ENCODE assay signal across 11 cellular contexts in genomic region chr2:176128172-176129012, GRCh38. TPM values are rescaled to one million over a fixed set of nuclear protein-coding genes. Genes with fewer than 3 reads are reported as not detected.
DNase-seq lines count a peak whose midpoint lies in the region; ATAC-seq and TF ChIP-seq lines count a peak whose summit lies in the region.
"Had no signal": no experiment of that assay in that cellular context is flagged by ENCODE, and none has a peak within 500 bp of the region (broad histone marks: within the 10 kb centered on the region; RNA-seq: fewer than 3 reads in every experiment).

No MANE protein-coding gene starts in this region.

- POLR2A ChIA-PET in activated CD4-positive, alpha-beta memory T cell treated with anti-CD3 and anti-CD28 coated beads for 36 hours (lab: Charles Lee) = no interaction called here

- TF ChIP-seq CTCF in thoracic aorta (IDR thresholded peaks at IDR 0.05) = no peak

- H3K4me3 ChIP-seq in thoracic aorta = peak overlapping the region; percentile 85

- H3K36me3 Mint-ChIP-seq in activated CD8-positive, alpha-beta memory T cell treated with anti-CD3 and anti-CD28 coated beads, Interleukin-2, amount 10 ng/mL, durations not matched to agents 7 days and 5 days = peaks cover 4% of the 10 kb centered on the region
- H3K36me3 Mint-ChIP-seq in activated CD4-positive, alpha-beta memory T cell treated with anti-CD3 and anti-CD28 coated beads for 36 hours = peaks cover 3% of the 10 kb centered on the region

- H3K4me1 ChIP-seq in thoracic aorta (ENCODE audit: control insufficient read depth in 1 of 2, low read depth in 2 of 2) = peaks cover 5 to 37% of the 10 kb centered on the region in 2 donors

- H3K36me3 ChIP-seq in thoracic aorta = no peaks in the 10 kb centered on the region

- peaks cover 10% of the 10 kb centered on the region for H3K4me1 Mint-ChIP-seq in activated CD8-positive, alpha-beta memory T cell treated with anti-CD3 and anti-CD28 coated beads, Interleukin-2, amount 10 ng/mL, durations not matched to agents 7 days and 5 days
- peaks cover 30% of the 10 kb centered on the region for H3K4me1 Mint-ChIP-seq in activated CD4-positive, alpha-beta memory T cell treated with anti-CD3 and anti-CD28 coated beads for 36 hours (ENCODE audit: low read depth)

- intact Hi-C loops in activated CD4-positive, alpha-beta memory T cell treated with anti-CD3 and anti-CD28 coated beads for 36 hours (cut with micrococcal nuclease) = loop anchor here (5.0 kb wide), 1 partner anchor 44 kb away; no protein-coding TSS in a partner anchor

- no peaks in the 10 kb centered on the region for H3K9me3 ChIP-seq in thoracic aorta

- no peak for DNase-seq in activated CD8-positive, alpha-beta memory T cell treated with anti-CD3 and anti-CD28 coated beads, Interleukin-2, amount 10 ng/mL, durations not matched to agents 7 days and 5 days
- DNase-seq in activated CD8-positive, alpha-beta memory T cell treated with anti-CD3 and anti-CD28 coated beads for 24 hours = no peak
- no peak for DNase-seq in activated CD4-positive, alpha-beta memory T cell treated with anti-CD3 and anti-CD28 coated beads for 36 hours
- DNase-seq in kidney tubule cell (ENCODE audit: low spot score) (peak; percentile 54), thoracic aorta (ENCODE audit: low spot score) (no peak), LoVo (ENCODE audit: low spot score) (no peak), HuH-7 (ENCODE audit: low spot score) (no peak)
- no peak for DNase-seq in stimulated activated CD4-positive, alpha-beta T cell treated with anti-CD3 and anti-CD28 coated beads, Interleukin-12 subunit alpha, Interleukin-12 subunit beta, amount 100 ng/mL, for 4 hours
- DNase-seq: effector memory CD4-positive, alpha-beta T cell had no signal

- peak overlapping the region in 1 of 2 donors; percentile 91 for H3K27ac ChIP-seq in thoracic aorta

- H3K4me3 Mint-ChIP-seq in activated CD8-positive, alpha-beta memory T cell treated with anti-CD3 and anti-CD28 coated beads, Interleukin-2, amount 10 ng/mL, durations not matched to agents 7 days and 5 days = peak overlapping the region; percentile 39
- H3K4me3 Mint-ChIP-seq in activated CD4-positive, alpha-beta memory T cell treated with anti-CD3 and anti-CD28 coated beads for 36 hours = peak overlapping the region; percentile 43

- H3K9me3 Mint-ChIP-seq in activated CD8-positive, alpha-beta memory T cell treated with anti-CD3 and anti-CD28 coated beads, Interleukin-2, amount 10 ng/mL, durations not matched to agents 7 days and 5 days (ENCODE audit: low read depth) = no peaks in the 10 kb centered on the region
- H3K9me3 Mint-ChIP-seq in activated CD4-positive, alpha-beta memory T cell treated with anti-CD3 and anti-CD28 coated beads for 36 hours = no peaks in the 10 kb centered on the region

- peaks cover 89% of the 10 kb centered on the region for H3K27me3 Mint-ChIP-seq in activated CD8-positive, alpha-beta memory T cell treated with anti-CD3 and anti-CD28 coated beads, Interleukin-2, amount 10 ng/mL, durations not matched to agents 7 days and 5 days
- peaks cover 80% of the 10 kb centered on the region for H3K27me3 Mint-ChIP-seq in activated CD4-positive, alpha-beta memory T cell treated with anti-CD3 and anti-CD28 coated beads for 36 hours

- ATAC-seq in activated CD8-positive, alpha-beta memory T cell treated with anti-CD3 and anti-CD28 coated beads, Interleukin-2, amount 10 ng/mL, durations not matched to agents 7 days and 5 days = no peak
- no peak for ATAC-seq in thoracic aorta (ENCODE audit: insufficient number of reproducible peaks, low FRiP score, low read depth)

- CTCF ChIA-PET in activated CD8-positive, alpha-beta memory T cell treated with anti-CD3 and anti-CD28 coated beads, Interleukin-2, amount 10 ng/mL, durations not matched to agents 7 days and 5 days (lab: Charles Lee) = interaction anchor here (0.9 to 3.5 kb wide), 12 partner anchors 8 to 1020 kb away, joined by 3 to 32 read pairs (median 7); no protein-coding TSS in a partner anchor
- CTCF ChIA-PET in activated CD4-positive, alpha-beta memory T cell treated with anti-CD3 and anti-CD28 coated beads for 36 hours (lab: Charles Lee) = interaction anchor here (0.5 to 4.9 kb wide), 15 partner anchors 11 to 1527 kb away, joined by 3 to 149 read pairs (median 7); no protein-coding TSS in a partner anchor

- H3K27ac Mint-ChIP-seq in activated CD8-positive, alpha-beta memory T cell treated with anti-CD3 and anti-CD28 coated beads, Interleukin-2, amount 10 ng/mL, durations not matched to agents 7 days and 5 days = peak overlapping the region; percentile 68
- peak overlapping the region; percentile 75 for H3K27ac Mint-ChIP-seq in activated CD4-positive, alpha-beta memory T cell treated with anti-CD3 and anti-CD28 coated beads for 36 hours
- H3K27ac Mint-ChIP-seq: progenitor cell of endocrine pancreas had no signal

- no peaks in the 10 kb centered on the region for H3K27me3 ChIP-seq in thoracic aorta (replicated peaks; ENCODE audit: insufficient read depth)

RNA-seq across cellular contexts. Expression of gene HOXD8, which starts 1.1 kb away (rescaled TPM):
- not detected for total RNA-seq in activated CD8-positive, alpha-beta memory T cell treated with anti-CD3 and anti-CD28 coated beads, Interleukin-2, amount 10 ng/mL, durations not matched to agents 7 days and 5 days
- total RNA-seq in activated CD4-positive, alpha-beta memory T cell treated with anti-CD3 and anti-CD28 coated beads for 36 hours = not detected
- 10 to 100 TPM in 1 of 2 donors, 1 to 10 TPM in 1; 3.9 to 11.2 TPM for total RNA-seq in thoracic aorta
- total RNA-seq: progenitor cell of endocrine pancreas had no signal

RNA-seq across cellular contexts. Expression of gene HOXD9, which starts 5.9 kb away (rescaled TPM):
- not detected for total RNA-seq in activated CD8-positive, alpha-beta memory T cell treated with anti-CD3 and anti-CD28 coated beads, Interleukin-2, amount 10 ng/mL, durations not matched to agents 7 days and 5 days
- total RNA-seq in activated CD4-positive, alpha-beta memory T cell treated with anti-CD3 and anti-CD28 coated beads for 36 hours = not detected
- total RNA-seq in thoracic aorta = 1 to 10 TPM in 1 of 2 donors, not detected in 1; 1.4 TPM
- total RNA-seq: progenitor cell of endocrine pancreas had no signal

RNA-seq across cellular contexts. Expression of gene HOXD10, which starts 11.8 kb away (rescaled TPM):
- not detected for total RNA-seq in activated CD8-positive, alpha-beta memory T cell treated with anti-CD3 and anti-CD28 coated beads, Interleukin-2, amount 10 ng/mL, durations not matched to agents 7 days and 5 days
- total RNA-seq in activated CD4-positive, alpha-beta memory T cell treated with anti-CD3 and anti-CD28 coated beads for 36 hours = not detected
- not detected for total RNA-seq in thoracic aorta
- total RNA-seq: LHCN-M2, progenitor cell of endocrine pancreas had no signal

RNA-seq across cellular contexts. Expression of gene HOXD11, which starts 21.3 kb away (rescaled TPM):
- total RNA-seq in activated CD8-positive, alpha-beta memory T cell treated with anti-CD3 and anti-CD28 coated beads, Interleukin-2, amount 10 ng/mL, durations not matched to agents 7 days and 5 days = not detected
- not detected for total RNA-seq in activated CD4-positive, alpha-beta memory T cell treated with anti-CD3 and anti-CD28 coated beads for 36 hours
- total RNA-seq in thoracic aorta = not detected
- total RNA-seq: LHCN-M2, progenitor cell of endocrine pancreas had no signal

RNA-seq across cellular contexts. Expression of gene HOXD4, which starts 23.0 kb away (rescaled TPM):
- not detected for total RNA-seq in activated CD8-positive, alpha-beta memory T cell treated with anti-CD3 and anti-CD28 coated beads, Interleukin-2, amount 10 ng/mL, durations not matched to agents 7 days and 5 days
- not detected for total RNA-seq in activated CD4-positive, alpha-beta memory T cell treated with anti-CD3 and anti-CD28 coated beads for 36 hours
- 1 to 10 TPM; 4.8 to 9.3 TPM for total RNA-seq in thoracic aorta
- total RNA-seq: LHCN-M2, progenitor cell of endocrine pancreas had no signal

Comparison
In these comparisons a context has a peak if more than half of its experiments do, and no peak if none do; other contexts are left out.
1. RNA of gene HOXD8, which starts 1.1 kb away (total RNA-seq): 3.9 to 11.2 TPM in thoracic aorta; not detected in activated CD8-positive, alpha-beta memory T cell treated with anti-CD3 and anti-CD28 coated beads, Interleukin-2, amount 10 ng/mL, durations not matched to agents 7 days and 5 days and not detected in activated CD4-positive, alpha-beta memory T cell treated with anti-CD3 and anti-CD28 coated beads for 36 hours; every median in the first group is over 4 times any median in the second.